Comparison of ENCODE assay signal across 28 cellular contexts in genomic region chr3:157094751-157095480, GRCh38.
DNase-seq lines count a peak whose midpoint lies in the region; ATAC-seq, FAIRE-seq and TF ChIP-seq lines count a peak whose summit lies in the region.
"Had no signal": no experiment of that assay in that cellular context is flagged by ENCODE, and none has a peak within 500 bp of the region (broad histone marks: within the 10 kb centered on the region; RNA-seq: fewer than 3 reads in every experiment).

No MANE protein-coding gene starts in this region.

- H3K27ac Mint-ChIP-seq in stimulated activated memory B cell treated with anti-CD40 and anti-IgM and Interleukin-4, amounts not matched to agents 10 μg/mL and 1 μg/mL and 100 μg/mL, for 72 hours = peak overlapping the region; percentile 34
- H3K27ac Mint-ChIP-seq: activated B cell treated with CpG ODN at 0.5 μM for 24 hours had no signal

- H3K27me3 Mint-ChIP-seq in stimulated activated memory B cell treated with anti-CD40 and anti-IgM and Interleukin-4, amounts not matched to agents 10 μg/mL and 1 μg/mL and 100 μg/mL, for 72 hours = no peaks in the 10 kb centered on the region

- ATAC-seq in heart left ventricle (peak in 2 of 4 donors; percentile 3 to 22), Right ventricle myocardium inferior (no peak), left ventricle myocardium superior (peak; percentile 20), esophagus mucosa (no peak)
- no peak for ATAC-seq in stimulated activated memory B cell treated with anti-CD40 and anti-IgM and Interleukin-4, amounts not matched to agents 10 μg/mL and 1 μg/mL and 100 μg/mL, for 72 hours
- ATAC-seq: effector memory CD8-positive, alpha-beta T cell had no signal

- 41 to 62% (median 53%) methylated on average over 5 of the region's 5 CpGs for WGBS in heart left ventricle, 4 donors

- no peak for TF ChIP-seq POLR2A in heart left ventricle (IDR thresholded peaks at IDR 0.05)
- no peak for TF ChIP-seq POLR2A in Peyer's patch (IDR thresholded peaks at IDR 0.05)

- H3K27ac ChIP-seq in heart left ventricle (peak overlapping the region in 10 of 12 donors; percentile 18 to 100 (median 77)), Peyer's patch (no peak overlapping the region), caudate nucleus (ENCODE audit: low read depth, low read length) (no peak overlapping the region)
- H3K27ac ChIP-seq: colonic mucosa, esophagus muscularis mucosa, prostate gland, skin epidermis, upper lobe of left lung had no signal

- DNase-seq in heart left ventricle = peak in 1 of 5 donors; percentile 27
- no peak for DNase-seq in Right ventricle myocardium inferior (ENCODE audit: missing footprints)
- DNase-seq in RCC 7860 (ENCODE audit: low spot score) = peak; percentile 65
- no peak for DNase-seq in left ventricle myocardium superior
- no peak for DNase-seq in Peyer's patch
- DNase-seq in caudate nucleus (lab: John Stamatoyannopoulos, UW) = no peak
- DNase-seq: activated B cell treated with CpG ODN at 0.5 μM for 24 hours; activated CD4-positive, alpha-beta T cell treated with anti-CD3 and anti-CD28 coated beads, Interleukin-2, amount 50 U/mL, for 48 hours; activated CD8-positive, alpha-beta memory T cell treated with anti-CD3 and anti-CD28 coated beads, Interleukin-2, amount 50 U/mL, for 48 hours; activated effector memory CD4-positive, alpha-beta T cell treated with Interleukin-2 at 50 U/mL for 16 hours; colonic mucosa; effector memory CD8-positive, alpha-beta T cell; GOT3; mesenchymal stem cell; NCI-H1092 treated with DMSO at 0.1 percent for 48 hours; NCI-H2029; NCI-H774; stimulated activated CD4-positive, alpha-beta T cell treated with anti-CD3 and anti-CD28 coated beads, Interleukin-1b, Interleukin-23, amount 100 ng/mL, for 48 hours; T1000; upper lobe of left lung had no signal

- no peak for FAIRE-seq in RCC 7860 (lab: Jason Lieb, UNC)
- FAIRE-seq: A204.1, frontal cortex had no signal

- H3K36me3 Mint-ChIP-seq in stimulated activated memory B cell treated with anti-CD40 and anti-IgM and Interleukin-4, amounts not matched to agents 10 μg/mL and 1 μg/mL and 100 μg/mL, for 72 hours = peaks cover 5% of the 10 kb centered on the region
- H3K36me3 Mint-ChIP-seq: brain had no signal

- H3K36me3 ChIP-seq in heart left ventricle = no peaks in the 10 kb centered on the region
- no peaks in the 10 kb centered on the region for H3K36me3 ChIP-seq in Peyer's patch
- H3K36me3 ChIP-seq: colonic mucosa, esophagus muscularis mucosa, prostate gland, upper lobe of left lung had no signal

- peaks cover 21% of the 10 kb centered on the region for H3K4me1 Mint-ChIP-seq in stimulated activated memory B cell treated with anti-CD40 and anti-IgM and Interleukin-4, amounts not matched to agents 10 μg/mL and 1 μg/mL and 100 μg/mL, for 72 hours

- no peaks in the 10 kb centered on the region for H3K9me3 ChIP-seq in heart left ventricle
- H3K9me3 ChIP-seq in Peyer's patch = no peaks in the 10 kb centered on the region
- H3K9me3 ChIP-seq: colonic mucosa, esophagus muscularis mucosa, prostate gland, upper lobe of left lung had no signal

- H3K4me3 ChIP-seq in heart left ventricle (peak overlapping the region in 3 of 12 donors; percentile 8 to 69 (median 39)), Peyer's patch (no peak overlapping the region)
- H3K4me3 ChIP-seq: colonic mucosa, esophagus muscularis mucosa, prostate gland, skin epidermis, upper lobe of left lung had no signal

- H3K27me3 ChIP-seq in heart left ventricle = no peaks in the 10 kb centered on the region
- H3K27me3 ChIP-seq in Peyer's patch = no peaks in the 10 kb centered on the region
- H3K27me3 ChIP-seq: colonic mucosa, esophagus muscularis mucosa, upper lobe of left lung had no signal

- no peaks in the 10 kb centered on the region for H3K9me3 Mint-ChIP-seq in stimulated activated memory B cell treated with anti-CD40 and anti-IgM and Interleukin-4, amounts not matched to agents 10 μg/mL and 1 μg/mL and 100 μg/mL, for 72 hours
- H3K9me3 Mint-ChIP-seq: activated B cell treated with CpG ODN at 0.5 μM for 24 hours; effector memory CD8-positive, alpha-beta T cell had no signal

- intact Hi-C loops in heart left ventricle (cut with DNase I) (loop anchor here in 3 of 10 donors (5.0 kb wide), 2 partner anchors 32 to 37 kb away; no protein-coding TSS in a partner anchor), Right ventricle myocardium inferior (cut with DNase I) (no loop called here), left ventricle myocardium superior (cut with micrococcal nuclease) (no loop called here)

- no peak overlapping the region for H3K4me3 Mint-ChIP-seq in stimulated activated memory B cell treated with anti-CD40 and anti-IgM and Interleukin-4, amounts not matched to agents 10 μg/mL and 1 μg/mL and 100 μg/mL, for 72 hours
- H3K4me3 Mint-ChIP-seq: activated B cell treated with CpG ODN at 0.5 μM for 24 hours; brain; effector memory CD8-positive, alpha-beta T cell had no signal

- H3K4me1 ChIP-seq in heart left ventricle = peaks cover 0 to 64% (median 30%) of the 10 kb centered on the region in 12 donors
- H3K4me1 ChIP-seq in Peyer's patch = peaks cover 0 to 15% (median 1%) of the 10 kb centered on the region in 4 donors

- no peak for TF ChIP-seq CTCF in heart left ventricle (IDR thresholded peaks at IDR 0.05)
- no peak for TF ChIP-seq CTCF in Peyer's patch (IDR thresholded peaks at IDR 0.05)

Comparison
In these comparisons a context has a peak if more than half of its experiments do, and no peak if none do; other contexts are left out.
1. H3K27ac ChIP-seq: peak in heart left ventricle (10 of 12); none in Peyer's patch (0 of 4) and caudate nucleus (single experiment).